In genomic region chr6:113809818-113810217, GRCh38 we compare ENCODE assay signal across 11 cellular contexts. TPM values are rescaled to one million over a fixed set of nuclear protein-coding genes. Genes with fewer than 3 reads are reported as not detected.
DNase-seq lines count a peak whose midpoint lies in the region; ATAC-seq and TF ChIP-seq lines count a peak whose summit lies in the region.
"Had no signal": no experiment of that assay in that cellular context is flagged by ENCODE, and none has a peak within 500 bp of the region (broad histone marks: within the 10 kb centered on the region; RNA-seq: fewer than 3 reads in every experiment).

No MANE protein-coding gene starts in this region.

- no peaks in the 10 kb centered on the region for H3K27me3 Mint-ChIP-seq in neural crest cell (ENCODE audit: low read depth)

- no peaks in the 10 kb centered on the region for H3K9me2 ChIP-seq in MM.1S (replicated peaks; ENCODE audit: insufficient read depth, low read length)

- no peaks in the 10 kb centered on the region for H3K4me1 Mint-ChIP-seq in neural crest cell

- peak; percentile 35 for ATAC-seq in GM18873 (IDR thresholded peaks at IDR 0.05; ENCODE audit: low FRiP score, unreplicated experiment)
- peak; percentile 64 for ATAC-seq in HG02759 (IDR thresholded peaks at IDR 0.05; ENCODE audit: unreplicated experiment)
- ATAC-seq: activated T-helper 17 cell treated with anti-CD3 and anti-CD28 coated beads, Interleukin-2, amount 50 U/mL, for 72 hours had no signal

- H2AFZ ChIP-seq in MM.1S (ENCODE audit: low read length): peak overlapping the region; percentile 47

- H3F3A ChIP-seq in MM.1S (ENCODE audit: insufficient read depth, low read length): peaks cover 28% of the 10 kb centered on the region

- WGBS in ovary, 3 donors: 89 to 93% (median 92%) methylated on average over 5 of the region's 5 CpGs

- no peak for TF ChIP-seq POLR2A in ovary (IDR thresholded peaks at IDR 0.05)

- no peak for TF ChIP-seq EP300 in ovary (IDR thresholded peaks at IDR 0.05)

- peak overlapping the region; percentile 3; the same call in 1 of the 2 replicates for H3K4me3 ChIP-seq in MM.1S (ENCODE audit: low read length)
- no peak overlapping the region for H3K4me3 ChIP-seq in ovary
- H3K4me3 ChIP-seq: esophagus squamous epithelium had no signal

- peak overlapping the region; percentile 28 for H3K27ac Mint-ChIP-seq in neural crest cell (ENCODE audit: unreplicated experiment)
- H3K27ac Mint-ChIP-seq: activated T-helper 17 cell treated with anti-CD3 and anti-CD28 coated beads, Interleukin-2, amount 50 U/mL, for 72 hours; nephron had no signal

- H3K27ac ChIP-seq in MM.1S (ENCODE audit: low read length) (peak overlapping the region; percentile 67), ovary (no peak overlapping the region)

- no peaks in the 10 kb centered on the region for H3K36me3 Mint-ChIP-seq in neural crest cell (ENCODE audit: low read depth)

- no peak overlapping the region for H3K4me3 Mint-ChIP-seq in neural crest cell
- H3K4me3 Mint-ChIP-seq: activated T-helper 17 cell treated with anti-CD3 and anti-CD28 coated beads, Interleukin-2, amount 50 U/mL, for 72 hours; nephron had no signal

- H3K27me3 ChIP-seq in MM.1S (replicated peaks; ENCODE audit: insufficient read depth, low read length) (peaks cover 6% of the 10 kb centered on the region; the same call in 1 of the 2 replicates), ovary (no peaks in the 10 kb centered on the region)
- H3K27me3 ChIP-seq: esophagus squamous epithelium had no signal

- peak overlapping the region; percentile 60 for H3K4me2 ChIP-seq in MM.1S (ENCODE audit: low read depth, low read length)

- H3K36me3 ChIP-seq in MM.1S (replicated peaks; ENCODE audit: insufficient read depth, low read length) (no peaks in the 10 kb centered on the region), ovary (no peaks in the 10 kb centered on the region)
- H3K36me3 ChIP-seq: esophagus squamous epithelium had no signal

- DNase-seq in MM.1S (peak; percentile 76), neural crest cell (ENCODE audit: low read depth, low spot score) (no peak), NCI-H2227 treated with DMSO at 0.1 percent for 48 hours (lab: John Stamatoyannopoulos, UW) (no peak), NCI-H128 (lab: John Stamatoyannopoulos, UW; ENCODE audit: unreplicated experiment) (no peak), ovary (no peak)
- DNase-seq in stimulated activated CD4-positive, alpha-beta T cell treated with anti-CD3 and anti-CD28 coated beads, Interleukin-2, amount 100 ng/mL, for 24 hours: no peak
- DNase-seq: esophagus squamous epithelium had no signal

- TF ChIP-seq CTCF in MM.1S (IDR thresholded peaks at IDR 0.05; ENCODE audit: low read length): no peak
- no peak for TF ChIP-seq CTCF in neural crest cell (conservative IDR thresholded peaks at IDR 0.05)
- TF ChIP-seq CTCF in ovary (IDR thresholded peaks at IDR 0.05): no peak

- H3K9me3 ChIP-seq in MM.1S (replicated peaks; ENCODE audit: insufficient read depth, low read length) (no peaks in the 10 kb centered on the region), ovary (no peaks in the 10 kb centered on the region)
- H3K9me3 ChIP-seq: esophagus squamous epithelium had no signal

- H4K20me1 ChIP-seq in MM.1S (ENCODE audit: insufficient read depth, low read length): no peaks in the 10 kb centered on the region

- intact Hi-C loops in ovary (cut with DNase I): no loop called here

- H3K9ac ChIP-seq in MM.1S (ENCODE audit: low read length): peak overlapping the region; percentile 16; the same call in 1 of the 2 replicates

- H3K79me2 ChIP-seq in MM.1S (ENCODE audit: low read length): no peaks in the 10 kb centered on the region

- H3K9me3 Mint-ChIP-seq in neural crest cell: peaks cover 5% of the 10 kb centered on the region
- H3K9me3 Mint-ChIP-seq: activated T-helper 17 cell treated with anti-CD3 and anti-CD28 coated beads, Interleukin-2, amount 50 U/mL, for 72 hours had no signal

- peaks cover 37% of the 10 kb centered on the region for H3K4me1 ChIP-seq in MM.1S (ENCODE audit: low read length)
- peaks cover 4% of the 10 kb centered on the region for H3K4me1 ChIP-seq in ovary (ENCODE audit: insufficient read depth)
- H3K4me1 ChIP-seq: esophagus squamous epithelium had no signal

RNA-seq across cellular contexts. Expression of gene MARCKS, which starts 47.3 kb away (rescaled TPM):
- total RNA-seq in neural crest cell (376 and 380 TPM in 2 replicates), ovary (100 to 1,000 TPM in 1 of 7 donors, 10 to 100 TPM in 6; 52.1 to 106 (median 67.4) TPM)
- 10 to 100 TPM; 29.1 to 53.5 TPM for polyA plus RNA-seq in ovary
